In the genomic region with DNA sequence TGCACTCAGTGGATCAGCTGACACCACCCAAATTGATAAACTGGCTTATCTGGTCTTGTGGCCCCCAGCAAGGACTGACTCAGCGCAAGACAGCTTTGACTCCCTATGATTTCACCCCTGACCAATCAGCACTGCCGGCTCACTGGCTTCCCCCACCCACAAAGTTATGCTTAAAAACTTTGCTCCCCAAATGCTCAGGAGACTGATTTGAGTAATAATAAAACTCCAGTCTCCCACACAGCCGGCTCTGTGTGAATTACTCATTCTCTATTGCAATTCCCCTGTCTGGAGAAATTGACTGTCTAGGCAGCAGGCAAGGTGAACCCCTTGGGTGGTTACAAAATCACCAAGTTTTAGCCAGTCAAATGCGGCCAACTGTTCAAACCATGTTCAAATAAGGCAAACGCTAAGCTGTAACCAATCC, we compare ENCODE assay signal across 16 cellular contexts. TPM values are rescaled to one million over a fixed set of nuclear protein-coding genes. Genes with fewer than 3 reads are reported as not detected.
A peak's percentile ranks its signal among the peaks of the same experiment; 100 is the strongest.
DNase-seq lines count a peak whose midpoint lies in the region; ATAC-seq and FAIRE-seq lines count a peak whose summit lies in the region.
"Had no signal": no experiment of that assay in that cellular context is flagged by ENCODE, and none has a peak within 500 bp of the region (broad histone marks: within the 10 kb centered on the region; RNA-seq: fewer than 3 reads in every experiment).

No MANE protein-coding gene starts in this region.

- peaks cover 14% of the 10 kb centered on the region for H3K4me1 Mint-ChIP-seq in activated T-cell treated with anti-CD3 and anti-CD28 coated beads, Interleukin-2, amount 50 U/mL, for 72 hours (ENCODE audit: low read depth)

- H3K36me3 Mint-ChIP-seq in activated T-cell treated with anti-CD3 and anti-CD28 coated beads, Interleukin-2, amount 50 U/mL, for 72 hours (ENCODE audit: insufficient read depth in 2 of 2) = peaks cover 3 to 6% of the 10 kb centered on the region in 2 donors
- H3K36me3 Mint-ChIP-seq: CD8-positive, alpha-beta T cell had no signal

- 62% methylated on average over 5 of the region's 5 CpGs for WGBS in right cardiac atrium

- H3K27ac Mint-ChIP-seq in activated T-cell treated with anti-CD3 and anti-CD28 coated beads, Interleukin-2, amount 50 U/mL, for 72 hours = no peak overlapping the region
- H3K27ac Mint-ChIP-seq: CD8-positive, alpha-beta T cell had no signal

- intact Hi-C loops in right cardiac atrium (cut with DNase I) = no loop called here

- ATAC-seq in GM18502 (IDR thresholded peaks at IDR 0.05; ENCODE audit: poor library complexity, unreplicated experiment) = peak; percentile 63
- peak; percentile 79 for ATAC-seq in HG02571 (IDR thresholded peaks at IDR 0.05; ENCODE audit: unreplicated experiment)
- peak; percentile 96 for ATAC-seq in activated T-cell treated with anti-CD3 and anti-CD28 coated beads, Interleukin-2, amount 50 U/mL, for 72 hours (replicated peaks in 1 of 2)
- ATAC-seq in right cardiac atrium = no peak
- no peak for ATAC-seq in HG03135 (IDR thresholded peaks at IDR 0.05; ENCODE audit: unreplicated experiment)
- ATAC-seq: CD8-positive, alpha-beta T cell had no signal

- peak overlapping the region in 1 of 2 donors; percentile 8 for H3K4me3 Mint-ChIP-seq in activated T-cell treated with anti-CD3 and anti-CD28 coated beads, Interleukin-2, amount 50 U/mL, for 72 hours
- H3K4me3 Mint-ChIP-seq: CD8-positive, alpha-beta T cell had no signal

- no peak overlapping the region for H3K27ac ChIP-seq in right cardiac atrium (ENCODE audit: low read length)

- H3K9me3 Mint-ChIP-seq in activated T-cell treated with anti-CD3 and anti-CD28 coated beads, Interleukin-2, amount 50 U/mL, for 72 hours = peaks cover 2 to 4% of the 10 kb centered on the region in 2 donors

- no peak for FAIRE-seq in GM19239 (lab: Jason Lieb, UNC)
- FAIRE-seq: GM12891, HTR-8/SVneo, RCC 7860 had no signal

- no peaks in the 10 kb centered on the region for H3K4me1 ChIP-seq in right cardiac atrium (ENCODE audit: control insufficient read depth, insufficient read depth, low read length)

- peaks cover 12% of the 10 kb centered on the region for H3K27me3 Mint-ChIP-seq in activated T-cell treated with anti-CD3 and anti-CD28 coated beads, Interleukin-2, amount 50 U/mL, for 72 hours (ENCODE audit: low read depth)

- DNase-seq in activated T-cell treated with anti-CD3 and anti-CD28 coated beads, Interleukin-2, amount 50 U/mL, for 72 hours = peak; percentile 68 to 74
- DNase-seq in stimulated activated CD4-positive, alpha-beta T cell treated with anti-CD3 and anti-CD28 coated beads, Interleukin-12 subunit alpha, Interleukin-12 subunit beta, amount 100 ng/mL, for 48 hours (ENCODE audit: low read depth in 2 of 3, low spot score in 1 of 3) = peak; percentile 49 to 65 (median 49)
- DNase-seq in right cardiac atrium = no peak
- DNase-seq in GM19239 (ENCODE audit: insufficient read length, low spot score) = no peak
- no peak for DNase-seq in NCI-H345 treated with DMSO at 0.1 percent for 48 hours (lab: John Stamatoyannopoulos, UW; ENCODE audit: unreplicated experiment)
- DNase-seq: caudate nucleus; CD8-positive, alpha-beta T cell; GOT3; NCI-H2171 had no signal

- H3K27me3 ChIP-seq in right cardiac atrium (ENCODE audit: control insufficient read depth, insufficient read depth) = no peaks in the 10 kb centered on the region

- H3K9me3 ChIP-seq in right cardiac atrium (ENCODE audit: control insufficient read depth, low read length) = no peaks in the 10 kb centered on the region

- no peak overlapping the region for H3K4me3 ChIP-seq in right cardiac atrium (ENCODE audit: low read length)

RNA-seq across cellular contexts. Expression of a gene that starts 32.5 kb away (rescaled TPM):
- not detected for total RNA-seq in activated T-cell treated with anti-CD3 and anti-CD28 coated beads, Interleukin-2, amount 50 U/mL, for 72 hours
- total RNA-seq in right cardiac atrium = not detected
- polyA plus RNA-seq in right cardiac atrium = 0.05 TPM
- total RNA-seq: CD8-positive, alpha-beta T cell; osteocyte had no signal

Comparison
In these comparisons a context has a peak if more than half of its experiments do, and no peak if none do; other contexts are left out.
1. ATAC-seq: peak in GM18502 (single experiment), HG02571 (single experiment) and activated T-cell treated with anti-CD3 and anti-CD28 coated beads, Interleukin-2, amount 50 U/mL, for 72 hours (2 of 2); none in right cardiac atrium (0 of 2) and HG03135 (single experiment).
2. DNase-seq: peak in activated T-cell treated with anti-CD3 and anti-CD28 coated beads, Interleukin-2, amount 50 U/mL, for 72 hours (2 of 2) and stimulated activated CD4-positive, alpha-beta T cell treated with anti-CD3 and anti-CD28 coated beads, Interleukin-12 subunit alpha, Interleukin-12 subunit beta, amount 100 ng/mL, for 48 hours (3 of 3); none in right cardiac atrium (0 of 3), GM19239 (single experiment) and NCI-H345 treated with DMSO at 0.1 percent for 48 hours (single experiment).